In the genomic region with DNA sequence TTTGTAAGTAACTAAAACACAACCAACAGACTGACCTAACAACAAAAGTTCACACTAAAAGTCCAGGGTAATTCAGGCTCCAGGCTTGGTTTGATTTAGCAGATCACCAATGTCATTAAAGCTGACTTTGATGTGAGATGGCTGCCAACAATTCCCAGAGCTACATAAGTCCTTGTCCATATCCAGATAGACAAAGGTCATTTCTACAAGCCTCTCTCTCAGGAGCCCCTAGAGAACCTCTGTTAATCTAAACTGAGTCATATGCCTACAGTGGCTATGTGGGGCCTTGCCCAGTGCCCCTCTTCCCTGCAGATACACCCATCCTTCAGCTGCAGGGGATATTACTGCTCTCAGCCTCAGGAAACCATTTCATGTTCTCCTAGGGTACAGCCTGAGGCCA, we compare ENCODE assay signal across 22 cellular contexts. TPM values are rescaled to one million over a fixed set of nuclear protein-coding genes. Genes with fewer than 3 reads are reported as not detected.
DNase-seq lines count a peak whose midpoint lies in the region; ATAC-seq and TF ChIP-seq lines count a peak whose summit lies in the region.
"Had no signal": no experiment of that assay in that cellular context is flagged by ENCODE, and none has a peak within 500 bp of the region (broad histone marks: within the 10 kb centered on the region; RNA-seq: fewer than 3 reads in every experiment).

No MANE protein-coding gene starts in this region.

- DNase-seq in Right ventricle myocardium inferior (ENCODE audit: missing footprints) (no peak), right atrium auricular region (ENCODE audit: low spot score) (no peak), heart left ventricle (no peak), left cardiac atrium (no peak), left ventricle myocardium inferior (no peak), MCF 10A (ENCODE audit: unreplicated experiment) (no peak), NCI-H226 (no peak)
- DNase-seq: AML-193; Caco-2; Calu3; CD4-positive, alpha-beta T cell; CD8-positive, alpha-beta T cell; DMS79 treated with DMSO at 0.1 percent for 48 hours; GF-D8 had no signal

- no peak for TF ChIP-seq POLR2A in heart left ventricle (IDR thresholded peaks at IDR 0.05)

- H3K9me3 ChIP-seq in right atrium auricular region (no peaks in the 10 kb centered on the region), heart left ventricle (no peaks in the 10 kb centered on the region), Loucy (ENCODE audit: insufficient read depth, low read depth, low read length) (no peaks in the 10 kb centered on the region), left ventricle myocardium inferior (replicated peaks) (no peaks in the 10 kb centered on the region)
- H3K9me3 ChIP-seq: A549; BLaER1 treated with 17β-estradiol and CSF1 and Interleukin-3, amounts not matched to agents 10 nM and 100 nM; Caco-2 had no signal

- H3K27ac Mint-ChIP-seq in MCF 10A (ENCODE audit: low read depth, unreplicated experiment): no peak overlapping the region
- H3K27ac Mint-ChIP-seq: B cell; CD4-positive, alpha-beta T cell; CD8-positive, alpha-beta T cell had no signal

- peak; percentile 42 for ATAC-seq in Right ventricle myocardium inferior
- ATAC-seq in heart left ventricle: peak in 3 of 4 donors; percentile 57 to 93 (median 70)
- no peak for ATAC-seq in left cardiac atrium
- ATAC-seq: CD8-positive, alpha-beta T cell had no signal

- H3K9me3 Mint-ChIP-seq in MCF 10A (ENCODE audit: unreplicated experiment): no peaks in the 10 kb centered on the region
- H3K9me3 Mint-ChIP-seq: CD4-positive, alpha-beta T cell; CD8-positive, alpha-beta T cell had no signal

- no TSS peak for BruUV-seq in MCF 10A (replicated peaks; lab: Mats Ljungman, UMichigan)

- H3K4me1 Mint-ChIP-seq in MCF 10A (ENCODE audit: insufficient read depth, unreplicated experiment): no peaks in the 10 kb centered on the region
- H3K4me1 Mint-ChIP-seq: B cell had no signal

- CTCF ChIA-PET in MCF 10A (lab: Yijun Ruan, JAX): interaction anchor here (0.6 to 1.8 kb wide), 4 partner anchors 11 to 103 kb away, joined by 4 to 5 read pairs (median 4); no protein-coding TSS in a partner anchor

- intact Hi-C loops in Right ventricle myocardium inferior (cut with DNase I): no loop called here
- intact Hi-C loops in heart left ventricle (cut with DNase I): no loop called here
- intact Hi-C loops in left cardiac atrium (cut with DNase I): no loop called here
- intact Hi-C loops in left ventricle myocardium inferior (cut with micrococcal nuclease): no loop called here
- intact Hi-C loops in MCF 10A (cut with micrococcal nuclease): no loop called here

- H3K4me3 ChIP-seq in right atrium auricular region: no peak overlapping the region
- H3K4me3 ChIP-seq in heart left ventricle: no peak overlapping the region
- H3K4me3 ChIP-seq in Loucy (ENCODE audit: low read length, poor library complexity, severe bottlenecking): no peak overlapping the region
- no peak overlapping the region for H3K4me3 ChIP-seq in left ventricle myocardium inferior
- H3K4me3 ChIP-seq: A549; BLaER1 treated with 17β-estradiol and CSF1 and Interleukin-3, amounts not matched to agents 10 nM and 100 nM had no signal

- H4K20me1 ChIP-seq in Loucy (ENCODE audit: insufficient read depth, low read length, poor library complexity, severe bottlenecking): no peaks in the 10 kb centered on the region
- H4K20me1 ChIP-seq: BLaER1 treated with 17β-estradiol and CSF1 and Interleukin-3, amounts not matched to agents 10 nM and 100 nM had no signal

- no peak overlapping the region for H3K4me2 ChIP-seq in Loucy (ENCODE audit: low read depth, low read length, poor library complexity, severe bottlenecking)
- H3K4me2 ChIP-seq: A549; BLaER1 treated with 17β-estradiol and CSF1 and Interleukin-3, amounts not matched to agents 10 nM and 100 nM had no signal

- no peaks in the 10 kb centered on the region for H3K4me1 ChIP-seq in right atrium auricular region
- peaks cover 0 to 8% (median 0%) of the 10 kb centered on the region in 12 donors for H3K4me1 ChIP-seq in heart left ventricle
- H3K4me1 ChIP-seq in Loucy (ENCODE audit: insufficient read depth, low read length, poor library complexity, severe bottlenecking): peaks cover 17% of the 10 kb centered on the region
- peaks cover 16% of the 10 kb centered on the region for H3K4me1 ChIP-seq in left ventricle myocardium inferior
- H3K4me1 ChIP-seq: A549, Caco-2 had no signal

- H3F3A ChIP-seq in Loucy (ENCODE audit: low read depth): peaks cover 2% of the 10 kb centered on the region; the same call in 1 of the 2 replicates

- H3K27me3 ChIP-seq in right atrium auricular region: no peaks in the 10 kb centered on the region
- H3K27me3 ChIP-seq in heart left ventricle: peaks cover 0 to 20% (median 0%) of the 10 kb centered on the region in 9 donors
- no peaks in the 10 kb centered on the region for H3K27me3 ChIP-seq in Loucy (ENCODE audit: insufficient read depth, low read length, poor library complexity, severe bottlenecking)
- H3K27me3 ChIP-seq in left ventricle myocardium inferior (ENCODE audit: low read depth): peaks cover 6% of the 10 kb centered on the region
- H3K27me3 ChIP-seq: BLaER1 treated with 17β-estradiol and CSF1 and Interleukin-3, amounts not matched to agents 10 nM and 100 nM had no signal

- no peak for TF ChIP-seq CTCF in right atrium auricular region (IDR thresholded peaks at IDR 0.05)
- TF ChIP-seq CTCF in heart left ventricle (IDR thresholded peaks at IDR 0.05): no peak
- no peak for TF ChIP-seq CTCF in Loucy (conservative IDR thresholded peaks at IDR 0.05; ENCODE audit: low read length)
- TF ChIP-seq CTCF in left ventricle myocardium inferior (IDR thresholded peaks at IDR 0.05; ENCODE audit: borderline replicate concordance): no peak
- no peak for TF ChIP-seq CTCF in MCF 10A (IDR thresholded peaks at IDR 0.05; ENCODE audit: unreplicated experiment)

- 0 out of 2 replicates have a peak overlapping the region, but pooled peaks have one; percentile 4 for H2AFZ ChIP-seq in Loucy (ENCODE audit: low read length)

- H3K27ac ChIP-seq in right atrium auricular region (no peak overlapping the region), heart left ventricle (peak overlapping the region in 2 of 12 donors; percentile 25 to 27), left ventricle myocardium inferior (replicated peaks) (peak overlapping the region; percentile 54)
- H3K27ac ChIP-seq: 22Rv1; A549; BLaER1 treated with 17β-estradiol and CSF1 and Interleukin-3, amounts not matched to agents 10 nM and 100 nM; C4-2B had no signal

- H3K36me3 ChIP-seq in right atrium auricular region: no peaks in the 10 kb centered on the region
- H3K36me3 ChIP-seq in heart left ventricle: no peaks in the 10 kb centered on the region
- no peaks in the 10 kb centered on the region for H3K36me3 ChIP-seq in Loucy (ENCODE audit: insufficient read depth, low read length)
- H3K36me3 ChIP-seq in left ventricle myocardium inferior: no peaks in the 10 kb centered on the region
- H3K36me3 ChIP-seq: BLaER1 treated with 17β-estradiol and CSF1 and Interleukin-3, amounts not matched to agents 10 nM and 100 nM had no signal

- no peak overlapping the region for H3K4me3 Mint-ChIP-seq in MCF 10A (ENCODE audit: unreplicated experiment)
- H3K4me3 Mint-ChIP-seq: B cell; CD4-positive, alpha-beta T cell; CD8-positive, alpha-beta T cell had no signal

- H3K27me3 Mint-ChIP-seq in MCF 10A (ENCODE audit: insufficient read depth, unreplicated experiment): peaks cover 28% of the 10 kb centered on the region

- no peak overlapping the region for H3K9ac ChIP-seq in Loucy (ENCODE audit: low read depth, low read length, poor library complexity, severe bottlenecking)
- H3K9ac ChIP-seq: BLaER1 treated with 17β-estradiol and CSF1 and Interleukin-3, amounts not matched to agents 10 nM and 100 nM had no signal

- H3K9me2 ChIP-seq in Loucy (replicated peaks; ENCODE audit: low read depth, low read length): no peaks in the 10 kb centered on the region

- no peaks in the 10 kb centered on the region for H3K36me3 Mint-ChIP-seq in MCF 10A (ENCODE audit: insufficient read depth, unreplicated experiment)
- H3K36me3 Mint-ChIP-seq: CD8-positive, alpha-beta T cell had no signal

- POLR2A ChIA-PET in MCF 10A (lab: Yijun Ruan, JAX): no interaction called here

- no peaks in the 10 kb centered on the region for H3K79me2 ChIP-seq in Loucy (ENCODE audit: insufficient read depth, low read length)

RNA-seq across cellular contexts. Expression of gene ANP32B, which starts 18.2 kb away (rescaled TPM):
- total RNA-seq in Right ventricle myocardium inferior: 54.5 TPM
- 10 to 100 TPM; 19.5 to 26.8 TPM for total RNA-seq in right atrium auricular region
- total RNA-seq in heart left ventricle: 10 to 100 TPM; 16.3 to 78.3 (median 45.7) TPM
- 10 to 100 TPM; 58.6 to 66.1 TPM for polyA plus RNA-seq in heart left ventricle
- total RNA-seq in left cardiac atrium: 10 to 100 TPM; 55.2 to 70.2 TPM
- total RNA-seq in left ventricle myocardium inferior: 49.9 TPM
- 218 and 245 TPM in 2 replicates for total RNA-seq in MCF 10A (2022)

RNA-seq across cellular contexts. Expression of gene HEMGN, which starts 26.9 kb away (rescaled TPM):
- total RNA-seq in Right ventricle myocardium inferior: 0.11 TPM
- under 1 TPM; 0.31 to 0.63 TPM for total RNA-seq in right atrium auricular region
- total RNA-seq in heart left ventricle: under 1 TPM in 2 of 9 donors, not detected in 7; 0.23 to 0.40 TPM
- polyA plus RNA-seq in heart left ventricle: not detected
- total RNA-seq in left cardiac atrium: under 1 TPM in 1 of 2 donors, not detected in 1; 0.10 TPM
- 0.14 TPM for total RNA-seq in left ventricle myocardium inferior
- not detected in 2 replicates for total RNA-seq in MCF 10A (2022)
- total RNA-seq: A172, B cell, Caco-2, Calu3 had no signal
- polyA plus RNA-seq: A549, BJ had no signal

RNA-seq across cellular contexts. Expression of gene TRMO, which starts 42.6 kb away (rescaled TPM):
- 6.5 TPM for total RNA-seq in Right ventricle myocardium inferior
- total RNA-seq in right atrium auricular region: 10 to 100 TPM; 13.9 to 14.5 TPM
- 10 to 100 TPM in 3 of 9 donors, 1 to 10 TPM in 6; 5.2 to 23.3 (median 8.0) TPM for total RNA-seq in heart left ventricle
- polyA plus RNA-seq in heart left ventricle: 1 to 10 TPM; 2.8 to 8.1 TPM
- total RNA-seq in left cardiac atrium: 1 to 10 TPM; 7.0 to 8.2 TPM
- total RNA-seq in left ventricle myocardium inferior: 8.2 TPM
- total RNA-seq in MCF 10A (2022): 10.0 and 10.3 TPM in 2 replicates

Comparison
In these comparisons a context has a peak if more than half of its experiments do, and no peak if none do; other contexts are left out.
1. ATAC-seq: peak in Right ventricle myocardium inferior (single experiment) and heart left ventricle (3 of 4); none in left cardiac atrium (0 of 2).